ENCODE assay signal across 14 cellular contexts in the genomic region with DNA sequence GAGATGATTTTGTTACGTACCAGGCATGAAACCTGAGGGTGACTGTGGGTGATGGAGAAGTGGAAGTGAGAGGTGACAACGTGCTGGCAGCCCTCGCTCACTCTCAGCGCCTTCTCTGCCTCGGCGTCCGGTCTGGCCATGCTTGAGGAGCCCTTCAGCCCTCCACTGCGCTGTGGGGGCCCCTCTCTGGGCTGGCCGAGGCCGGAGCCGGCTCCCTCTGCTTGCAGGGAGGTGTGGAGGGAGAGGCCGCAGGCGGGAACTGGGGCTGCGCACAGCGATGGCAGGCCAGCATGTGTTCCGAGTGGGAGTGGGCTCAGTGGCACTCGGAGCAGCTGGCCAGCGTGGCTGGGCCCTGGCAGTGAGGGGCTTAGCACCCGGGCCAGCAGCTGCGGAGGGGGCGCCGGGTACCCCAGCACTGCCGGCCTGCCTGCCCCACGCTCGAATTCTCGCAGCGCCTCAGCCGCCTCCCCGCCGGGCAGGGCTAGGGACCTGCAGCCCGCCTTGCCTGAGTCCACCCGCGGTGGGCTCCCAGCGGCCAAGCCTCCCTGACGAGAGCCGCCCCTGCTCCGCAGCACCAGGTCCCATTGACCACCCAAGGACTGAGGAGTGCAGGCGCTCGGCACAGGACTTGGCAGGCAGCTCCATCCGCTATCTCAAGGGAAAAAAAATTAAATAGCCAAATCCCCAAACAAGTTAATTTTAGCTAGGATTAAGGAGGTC. TPM values are rescaled to one million over a fixed set of nuclear protein-coding genes. Genes with fewer than 3 reads are reported as not detected.
A peak's percentile ranks its signal among the peaks of the same experiment; 100 is the strongest.
DNase-seq lines count a peak whose midpoint lies in the region; ATAC-seq and TF ChIP-seq lines count a peak whose summit lies in the region.
"Had no signal": no experiment of that assay in that cellular context is flagged by ENCODE, and none has a peak within 500 bp of the region (broad histone marks: within the 10 kb centered on the region; RNA-seq: fewer than 3 reads in every experiment).

No MANE protein-coding gene starts in this region.

- no peaks in the 10 kb centered on the region for H3K4me1 ChIP-seq in right atrium auricular region
- no peaks in the 10 kb centered on the region for H3K4me1 ChIP-seq in neuronal stem cell (ENCODE audit: control insufficient read depth in 2 of 2, insufficient read depth in 1 of 2, low read depth in 1 of 2, low read length in 2 of 2)

- H2BK5ac ChIP-seq in neuronal stem cell (ENCODE audit: low read length) = no peak overlapping the region

- H3K27ac Mint-ChIP-seq in chondrocyte (ENCODE audit: unreplicated experiment) (no peak overlapping the region), mesothelial cell of epicardium (no peak overlapping the region)
- H3K27ac Mint-ChIP-seq: B cell; CD4-positive, alpha-beta T cell had no signal

- no peak overlapping the region for H3K9ac ChIP-seq in neuronal stem cell (ENCODE audit: low read depth, low read length, poor library complexity)

- H3K4me1 Mint-ChIP-seq in chondrocyte (ENCODE audit: low read depth) = no peaks in the 10 kb centered on the region
- H3K4me1 Mint-ChIP-seq in mesothelial cell of epicardium = no peaks in the 10 kb centered on the region
- H3K4me1 Mint-ChIP-seq: B cell had no signal

- intact Hi-C loops in Right ventricle myocardium inferior (cut with DNase I) = no loop called here

- no peak overlapping the region for H4K8ac ChIP-seq in neuronal stem cell (ENCODE audit: low read depth, low read length)

- no peak overlapping the region for H3K4ac ChIP-seq in neuronal stem cell (ENCODE audit: low read length)

- no peak overlapping the region for H2AK5ac ChIP-seq in neuronal stem cell (ENCODE audit: low read depth, low read length)

- no peak overlapping the region for H2BK120ac ChIP-seq in neuronal stem cell (ENCODE audit: low read depth, low read length)

- H3K4me3 Mint-ChIP-seq in chondrocyte (ENCODE audit: unreplicated experiment) (no peak overlapping the region), mesothelial cell of epicardium (no peak overlapping the region)
- H3K4me3 Mint-ChIP-seq: B cell; CD4-positive, alpha-beta T cell had no signal

- no peak for ATAC-seq in Right ventricle myocardium inferior

- H3K27me3 ChIP-seq in right atrium auricular region (no peaks in the 10 kb centered on the region), neuronal stem cell (ENCODE audit: control insufficient read depth in 3 of 3, insufficient read depth in 3 of 3, low read depth in 1 of 3, low read length in 3 of 3) (no peaks in the 10 kb centered on the region)

- WGBS in neuronal stem cell (ENCODE audit: extremely low coverage in 2 of 2, insufficient read length in 2 of 2, insufficient replicate concordance in 1 of 2), 2 donors = no CpG with 5 or more reads among the region's 40 CpGs

- TF ChIP-seq CTCF in right atrium auricular region (IDR thresholded peaks at IDR 0.05) (no peak), chondrocyte (IDR thresholded peaks at IDR 0.05) (no peak), mesothelial cell of epicardium (IDR thresholded peaks at IDR 0.05; ENCODE audit: unreplicated experiment) (no peak)

- H3K9me3 Mint-ChIP-seq in chondrocyte (ENCODE audit: low read depth) (peaks cover 22% of the 10 kb centered on the region), mesothelial cell of epicardium (peaks cover 16% of the 10 kb centered on the region)
- H3K9me3 Mint-ChIP-seq: CD4-positive, alpha-beta T cell had no signal

- no peak overlapping the region for H3K14ac ChIP-seq in neuronal stem cell (ENCODE audit: low read length)

- H3K27ac ChIP-seq in right atrium auricular region (no peak overlapping the region), neuronal stem cell (replicated peaks; ENCODE audit: low read length) (no peak overlapping the region)
- H3K27ac ChIP-seq: HL-60 had no signal

- H3K18ac ChIP-seq in neuronal stem cell (ENCODE audit: low read length) = peak overlapping the region; percentile 61

- H3K36me3 Mint-ChIP-seq in chondrocyte (ENCODE audit: low read depth) (no peaks in the 10 kb centered on the region), mesothelial cell of epicardium (no peaks in the 10 kb centered on the region)

- DNase-seq in Right ventricle myocardium inferior (ENCODE audit: missing footprints) (peak; percentile 66), right atrium auricular region (ENCODE audit: low spot score) (no peak), chondrocyte (ENCODE audit: low spot score) (peak; percentile 86), neuronal stem cell (ENCODE audit: low spot score) (no peak), mesothelial cell of epicardium (ENCODE audit: low spot score in 2 of 2, unreplicated experiment in 2 of 2) (no peak), HuH-7 (ENCODE audit: low spot score) (no peak)
- DNase-seq in activated CD8-positive, alpha-beta memory T cell treated with anti-CD3 and anti-CD28 coated beads, Interleukin-2, amount 50 U/mL, for 48 hours = no peak
- DNase-seq: C1 segment of cervical spinal cord; CD4-positive, alpha-beta T cell; DND-41; GDM1; IMR-90 had no signal

- no peaks in the 10 kb centered on the region for H3K36me3 ChIP-seq in right atrium auricular region
- H3K36me3 ChIP-seq in neuronal stem cell (replicated peaks in 1 of 2; ENCODE audit: control insufficient read depth in 2 of 2, insufficient read depth in 2 of 2, low read length in 2 of 2) = no peaks in the 10 kb centered on the region

- H3K4me2 ChIP-seq in neuronal stem cell (ENCODE audit: insufficient read depth, low read length, poor library complexity, severe bottlenecking) = no peak overlapping the region

- H2AFZ ChIP-seq in neuronal stem cell (ENCODE audit: low read length) = no peak overlapping the region

- H3K4me3 ChIP-seq in right atrium auricular region (no peak overlapping the region), neuronal stem cell (ENCODE audit: low read length in 2 of 2) (no peak overlapping the region)

- peaks cover 18% of the 10 kb centered on the region for H3K27me3 Mint-ChIP-seq in chondrocyte (ENCODE audit: low read depth)
- peaks cover 30% of the 10 kb centered on the region for H3K27me3 Mint-ChIP-seq in mesothelial cell of epicardium (ENCODE audit: low read depth)
- H3K27me3 Mint-ChIP-seq: CD4-positive, alpha-beta T cell had no signal

- H2BK15ac ChIP-seq in neuronal stem cell (ENCODE audit: low read length) = no peak overlapping the region

- no peaks in the 10 kb centered on the region for H3K9me3 ChIP-seq in right atrium auricular region
- H3K9me3 ChIP-seq in neuronal stem cell (replicated peaks in 1 of 2; ENCODE audit: control insufficient read depth in 2 of 2, insufficient read depth in 1 of 2, low read depth in 1 of 2, low read length in 2 of 2) = peaks cover 0 to 2% of the 10 kb centered on the region in 2 donors

- no peak overlapping the region for H3K23ac ChIP-seq in neuronal stem cell (ENCODE audit: low read depth, low read length, poor library complexity)

- H4K91ac ChIP-seq in neuronal stem cell (ENCODE audit: low read depth, low read length, poor library complexity) = no peak overlapping the region

- H2BK12ac ChIP-seq in neuronal stem cell (ENCODE audit: low read length) = no peak overlapping the region

- H3K79me1 ChIP-seq in neuronal stem cell (ENCODE audit: low read depth, low read length) = no peaks in the 10 kb centered on the region

RNA-seq across cellular contexts. Expression of a gene that starts 29.7 kb away (rescaled TPM):
- total RNA-seq in Right ventricle myocardium inferior (2.1 TPM), right atrium auricular region (1 to 10 TPM; 4.2 to 7.1 TPM), chondrocyte (0.12 to 0.39 TPM in 2 of 3 replicates, not detected in the other), mesothelial cell of epicardium (0.53 to 0.63 TPM (median 0.59 TPM) in 3 replicates)
- 0.11 TPM for polyA plus RNA-seq in neuronal stem cell (2013, experiment 1 of 2)
- polyA plus RNA-seq in neuronal stem cell (2013, experiment 2 of 2) = 0.12 TPM
- total RNA-seq: CD4-positive, alpha-beta T cell; IMR-90 had no signal
- polyA plus RNA-seq: IMR-90 had no signal

Comparison
In these comparisons a context has a peak if more than half of its experiments do, and no peak if none do; other contexts are left out.
1. DNase-seq: peak in Right ventricle myocardium inferior (single experiment) and chondrocyte (single experiment); none in right atrium auricular region (single experiment), neuronal stem cell (single experiment), mesothelial cell of epicardium (0 of 2), HuH-7 (single experiment) and activated CD8-positive, alpha-beta memory T cell treated with anti-CD3 and anti-CD28 coated beads, Interleukin-2, amount 50 U/mL, for 48 hours (single experiment).